1 cellular context compared by ENCODE assay signal in the genomic region with DNA sequence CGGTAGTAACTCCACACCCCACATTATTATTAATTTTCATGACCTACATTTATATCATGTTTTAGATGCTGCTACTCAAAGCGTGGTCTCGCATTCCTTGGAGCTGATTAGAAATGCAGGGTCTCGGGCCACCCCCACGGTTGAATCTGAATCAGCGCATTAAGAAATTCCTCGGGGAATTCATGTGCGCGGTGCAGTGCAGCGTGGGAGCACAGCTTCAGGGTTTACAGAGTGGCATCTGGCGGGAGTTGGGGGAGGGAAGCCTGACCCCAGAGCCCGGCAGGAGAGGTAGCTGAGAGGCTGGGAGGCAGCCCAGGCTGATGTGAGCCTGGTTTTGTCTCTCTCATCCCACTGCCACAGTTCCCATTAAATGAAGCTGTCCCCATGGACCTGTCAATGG.
TF ChIP-seq lines count a peak whose summit lies in the region.

No MANE protein-coding gene starts in this region.

TF ChIP-seq in H1, 55 proteins besides CTCF, POLR2A, EP300 and RAD21:
- TF ChIP-seq KDM5A (IDR thresholded peaks at IDR 0.05; ENCODE audit: low read length) (no peak), YY1 (IDR thresholded peaks at IDR 0.05; ENCODE audit: low read depth, low read length) (no peak), TAF1 (IDR thresholded peaks at IDR 0.05; ENCODE audit: low read depth, low read length) (no peak), SIN3A (conservative IDR thresholded peaks at IDR 0.05 in 1 of 2, IDR thresholded peaks at IDR 0.05 in 1 of 2; ENCODE audit: low read depth in 1 of 2, low read length in 2 of 2) (no peak), BRCA1 (IDR thresholded peaks at IDR 0.05; ENCODE audit: low read depth, low read length) (no peak), CREB1 (IDR thresholded peaks at IDR 0.05) (no peak), POLR2AphosphoS5 (IDR thresholded peaks at IDR 0.05; ENCODE audit: low read depth, low read length) (no peak), SUZ12 (IDR thresholded peaks at IDR 0.05; ENCODE audit: low read length) (no peak), CBX5 (IDR thresholded peaks at IDR 0.05; ENCODE audit: low read depth, low read length) (no peak), SRF (IDR thresholded peaks at IDR 0.05; ENCODE audit: low read depth, low read length) (no peak), POU5F1 (IDR thresholded peaks at IDR 0.05; ENCODE audit: low read depth, low read length) (no peak), RBBP5 (IDR thresholded peaks at IDR 0.05; ENCODE audit: borderline replicate concordance, low read depth, low read length) (no peak), NANOG (IDR thresholded peaks at IDR 0.05; ENCODE audit: insufficient read depth, low read depth, low read length, poor library complexity, severe bottlenecking) (no peak), GABPA (IDR thresholded peaks at IDR 0.05; ENCODE audit: borderline replicate concordance, insufficient read depth, low read length) (no peak), CBX8 (IDR thresholded peaks at IDR 0.05; ENCODE audit: borderline replicate concordance, low read depth, low read length) (no peak), RNF2 (IDR thresholded peaks at IDR 0.05; ENCODE audit: borderline replicate concordance, low read depth, low read length, missing control alignments, poor library complexity, severe bottlenecking) (no peak), JUN (IDR thresholded peaks at IDR 0.05; ENCODE audit: low read depth, low read length) (no peak)
- TF ChIP-seq, protein P1, sequence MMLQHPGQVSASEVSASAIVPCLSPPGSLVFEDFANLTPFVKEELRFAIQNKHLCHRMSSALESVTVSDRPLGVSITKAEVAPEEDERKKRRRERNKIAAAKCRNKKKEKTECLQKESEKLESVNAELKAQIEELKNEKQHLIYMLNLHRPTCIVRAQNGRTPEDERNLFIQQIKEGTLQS (IDR thresholded peaks at IDR 0.05; ENCODE audit: insufficient read depth, low read depth, low read length): no peak
